19 cellular contexts compared by ENCODE assay signal in genomic region chr1:55723001-55723400, GRCh38.
DNase-seq lines count a peak whose midpoint lies in the region; ATAC-seq and TF ChIP-seq lines count a peak whose summit lies in the region.
"Had no signal": no experiment of that assay in that cellular context is flagged by ENCODE, and none has a peak within 500 bp of the region (broad histone marks: within the 10 kb centered on the region; RNA-seq: fewer than 3 reads in every experiment).

No MANE protein-coding gene starts in this region.

- H2AFZ ChIP-seq in ACC112 (ENCODE audit: low read length, unreplicated experiment) = no peak overlapping the region

- H3K4me3 ChIP-seq in ACC112 (ENCODE audit: low read depth, low read length) (no peak overlapping the region), RWPE2 (ENCODE audit: severe bottlenecking) (no peak overlapping the region)
- H3K4me3 ChIP-seq: GM12878 had no signal

- peaks cover 82% of the 10 kb centered on the region for H3K4me1 Mint-ChIP-seq in osteocyte (ENCODE audit: unreplicated experiment)
- H3K4me1 Mint-ChIP-seq: B cell had no signal

- ATAC-seq in RWPE2 (ENCODE audit: low read depth) (no peak), HG02798 (IDR thresholded peaks at IDR 0.05; ENCODE audit: poor library complexity, unreplicated experiment) (no peak), HG02610 (IDR thresholded peaks at IDR 0.05; ENCODE audit: unreplicated experiment) (no peak)
- ATAC-seq: GM12878, HCT116 had no signal

- H3K36me3 Mint-ChIP-seq in osteocyte (ENCODE audit: unreplicated experiment) = peaks cover 3% of the 10 kb centered on the region

- TF ChIP-seq CTCF in RWPE2 (IDR thresholded peaks at IDR 0.05; ENCODE audit: poor library complexity, severe bottlenecking) = no peak
- no peak for TF ChIP-seq CTCF in osteocyte (IDR thresholded peaks at IDR 0.05)

- DNase-seq in RWPE2 (ENCODE audit: low spot score) = no peak
- peak; percentile 31 for DNase-seq in brain pericyte (ENCODE audit: low read depth, low spot score)
- DNase-seq in osteocyte (ENCODE audit: extremely low spot score, unreplicated experiment) = no peak
- no peak for DNase-seq in A172 (ENCODE audit: low spot score)
- DNase-seq in NCI-H2081 treated with DMSO at 0.1 percent for 48 hours (lab: John Stamatoyannopoulos, UW) = no peak
- DNase-seq: ACHN; C1 segment of cervical spinal cord; Calu3; CD4-positive, alpha-beta T cell; DMS 273 treated with DMSO at 0.1 percent for 48 hours; KBM-7 had no signal

- peak overlapping the region; percentile 96 for H3K27ac ChIP-seq in ACC112 (ENCODE audit: low read depth, low read length)
- peak overlapping the region; percentile 7 for H3K27ac ChIP-seq in RWPE2 (ENCODE audit: poor library complexity, severe bottlenecking)
- H3K27ac ChIP-seq: 22Rv1, HL-60 had no signal

- H3K4me1 ChIP-seq in ACC112 (ENCODE audit: control insufficient read depth, insufficient read depth, low read length, unreplicated experiment) (peaks cover 72% of the 10 kb centered on the region), RWPE2 (ENCODE audit: insufficient read depth, poor library complexity, severe bottlenecking) (peaks cover 52% of the 10 kb centered on the region)

- H3K36me3 ChIP-seq in ACC112 (ENCODE audit: insufficient read depth, low read length) (no peaks in the 10 kb centered on the region), RWPE2 (ENCODE audit: low read depth) (no peaks in the 10 kb centered on the region)

- no peaks in the 10 kb centered on the region for H3K79me2 ChIP-seq in ACC112 (ENCODE audit: control insufficient read depth, insufficient read depth, low read length, unreplicated experiment)

- no peaks in the 10 kb centered on the region for H3K27me3 Mint-ChIP-seq in osteocyte (ENCODE audit: unreplicated experiment)

- H3K27me3 ChIP-seq in ACC112 (ENCODE audit: insufficient read depth, low read length) (no peaks in the 10 kb centered on the region), RWPE2 (ENCODE audit: insufficient read depth, poor library complexity, severe bottlenecking) (no peaks in the 10 kb centered on the region)

- no peak overlapping the region for H3K4me3 Mint-ChIP-seq in osteocyte (ENCODE audit: unreplicated experiment)
- H3K4me3 Mint-ChIP-seq: B cell; CD4-positive, alpha-beta T cell had no signal

- peak overlapping the region; percentile 60 for H3K27ac Mint-ChIP-seq in osteocyte (ENCODE audit: unreplicated experiment)
- H3K27ac Mint-ChIP-seq: B cell; CD4-positive, alpha-beta T cell had no signal

- no peaks in the 10 kb centered on the region for H3K9me3 ChIP-seq in RWPE2 (ENCODE audit: severe bottlenecking)

- H3K9me3 Mint-ChIP-seq in osteocyte (ENCODE audit: unreplicated experiment) = peaks cover 5% of the 10 kb centered on the region
- H3K9me3 Mint-ChIP-seq: CD4-positive, alpha-beta T cell had no signal
